Comparison of ENCODE assay signal across 1 cellular context in the genomic region with DNA sequence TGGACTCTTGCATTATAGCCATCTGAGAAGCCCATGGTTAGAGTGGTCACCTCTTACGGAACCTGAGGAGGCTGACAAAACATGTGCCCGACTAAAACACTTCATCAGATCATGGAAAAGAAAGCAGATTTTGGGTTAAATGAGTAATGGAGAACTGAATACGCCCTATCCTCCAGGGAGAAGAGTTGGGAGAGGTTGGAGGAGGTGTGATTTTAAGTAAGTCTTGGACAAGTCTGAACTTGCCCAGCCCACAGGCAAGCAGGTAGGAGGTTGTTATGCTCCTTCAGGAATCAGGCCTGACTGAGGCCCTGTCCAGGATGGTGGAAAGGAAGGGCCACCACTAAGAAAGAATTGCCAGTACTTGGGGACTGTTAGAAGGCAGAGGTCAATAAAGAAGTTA.
TF ChIP-seq lines count a peak whose summit lies in the region.

No MANE protein-coding gene starts in this region.

TF ChIP-seq in IMR-90, 13 proteins besides CTCF, POLR2A, EP300 and RAD21:
- TF ChIP-seq RCOR1 (IDR thresholded peaks at IDR 0.05; ENCODE audit: insufficient replicate concordance, low read length) (no peak), BHLHE40 (IDR thresholded peaks at IDR 0.05; ENCODE audit: low read depth, low read length) (no peak), NFE2L2 (IDR thresholded peaks at IDR 0.05; ENCODE audit: low read depth, low read length) (no peak), CHD1 (IDR thresholded peaks at IDR 0.05; ENCODE audit: low read depth, low read length) (no peak), MAFK (IDR thresholded peaks at IDR 0.05; ENCODE audit: low read depth, low read length) (no peak), MXI1 (IDR thresholded peaks at IDR 0.05; ENCODE audit: borderline replicate concordance, low read depth, low read length) (no peak), FOS (IDR thresholded peaks at IDR 0.05; ENCODE audit: low read depth, low read length) (no peak), SMC3 (IDR thresholded peaks at IDR 0.05; ENCODE audit: low read depth, low read length) (no peak), RFX5 (IDR thresholded peaks at IDR 0.05; ENCODE audit: low read depth, low read length) (no peak), MAZ (IDR thresholded peaks at IDR 0.05; ENCODE audit: borderline replicate concordance, low read depth, low read length) (no peak), CEBPB (IDR thresholded peaks at IDR 0.05; ENCODE audit: low read depth, low read length) (no peak), USF2 (IDR thresholded peaks at IDR 0.05; ENCODE audit: low read depth, low read length) (no peak)
- TF ChIP-seq, protein P1, sequence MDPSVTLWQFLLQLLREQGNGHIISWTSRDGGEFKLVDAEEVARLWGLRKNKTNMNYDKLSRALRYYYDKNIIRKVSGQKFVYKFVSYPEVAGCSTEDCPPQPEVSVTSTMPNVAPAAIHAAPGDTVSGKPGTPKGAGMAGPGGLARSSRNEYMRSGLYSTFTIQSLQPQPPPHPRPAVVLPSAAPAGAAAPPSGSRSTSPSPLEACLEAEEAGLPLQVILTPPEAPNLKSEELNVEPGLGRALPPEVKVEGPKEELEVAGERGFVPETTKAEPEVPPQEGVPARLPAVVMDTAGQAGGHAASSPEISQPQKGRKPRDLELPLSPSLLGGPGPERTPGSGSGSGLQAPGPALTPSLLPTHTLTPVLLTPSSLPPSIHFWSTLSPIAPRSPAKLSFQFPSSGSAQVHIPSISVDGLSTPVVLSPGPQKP (IDR thresholded peaks at IDR 0.05; ENCODE audit: borderline replicate concordance, low read depth, low read length) = no peak
